ENCODE assay signal across 13 cellular contexts in the genomic region with DNA sequence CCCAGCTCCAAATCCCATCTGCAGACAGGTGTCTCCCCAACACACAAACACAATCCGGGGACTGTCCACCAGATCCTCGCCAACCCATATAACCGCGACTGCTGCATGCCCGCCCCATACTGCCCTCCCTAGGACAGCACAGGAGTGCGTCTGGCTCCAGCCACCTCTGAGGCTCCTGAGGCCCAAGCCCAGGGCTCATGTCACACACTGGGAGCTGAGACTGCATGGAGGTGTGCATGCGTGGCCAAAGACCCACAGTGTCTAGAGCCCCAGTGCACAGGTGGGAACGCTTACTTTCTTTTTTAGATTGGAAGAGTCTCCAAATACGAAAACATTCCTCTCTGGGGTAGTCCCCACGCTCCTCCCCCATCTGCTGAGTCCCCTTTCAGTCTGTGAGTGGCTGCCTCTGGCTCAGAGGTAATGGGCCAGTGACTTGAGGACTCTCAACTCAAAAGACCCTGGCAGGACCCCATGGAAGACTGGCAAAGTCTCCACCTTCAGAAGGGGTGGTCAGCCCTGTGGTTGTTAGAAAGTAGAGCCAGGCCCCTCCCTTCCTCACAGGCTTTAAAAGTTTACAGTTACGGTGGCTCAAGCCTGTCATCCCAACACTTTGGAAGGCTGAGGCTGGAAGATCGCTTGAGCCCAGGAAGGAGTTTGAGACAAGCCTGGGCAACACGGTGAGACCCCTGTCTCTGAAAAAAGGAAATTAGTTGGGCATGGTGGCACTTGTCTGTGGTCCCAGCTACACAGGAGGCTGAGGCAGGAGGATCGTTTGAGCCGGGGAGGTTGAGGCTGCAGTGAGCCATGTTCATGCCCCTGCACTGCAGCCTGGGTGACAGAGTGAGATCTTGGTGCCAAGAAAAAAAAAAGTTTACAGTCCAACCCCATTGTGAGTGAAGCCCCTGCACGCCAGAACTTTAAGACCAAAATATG. TPM values are rescaled to one million over a fixed set of nuclear protein-coding genes. Genes with fewer than 3 reads are reported as not detected.
DNase-seq lines count a peak whose midpoint lies in the region; ATAC-seq and TF ChIP-seq lines count a peak whose summit lies in the region.
"Had no signal": no experiment of that assay in that cellular context is flagged by ENCODE, and none has a peak within 500 bp of the region (broad histone marks: within the 10 kb centered on the region; RNA-seq: fewer than 3 reads in every experiment).

No MANE protein-coding gene starts in this region.

- intact Hi-C loops in testis (cut with DNase I; ENCODE audit: low total_unique reads), result no loop called here

- no peak for DNase-seq in activated T-cell treated with anti-CD3 and anti-CD28 coated beads, Interleukin-2, amount 50 U/mL, for 24 hours
- DNase-seq in activated T-cell treated with anti-CD3 and anti-CD28 coated beads for 4 hours (no peak), testis (no peak), hippocampal formation (lab: John Stamatoyannopoulos, UW) (no peak)
- DNase-seq in activated naive CD8-positive, alpha-beta T cell treated with anti-CD3 and anti-CD28 coated beads, Interleukin-2, amount 50 U/mL, for 24 hours, result no peak
- DNase-seq: KBM-7; left colon; NCI-H526 treated with DMSO at 0.1 percent for 48 hours; stimulated activated CD4-positive, alpha-beta T cell treated with anti-CD3 and anti-CD28 coated beads, Interleukin-15, amount 100 ng/mL, for 24 hours; T-helper 9 cell had no signal

- 76 to 77% methylated on average over 15 to 16 of the region's 16 CpGs for WGBS in testis, 2 donors

- H3K9ac ChIP-seq in muscle layer of colon (ENCODE audit: low read length), result peak overlapping the region; percentile 76

- H3K27ac Mint-ChIP-seq in activated T-cell treated with anti-CD3 and anti-CD28 coated beads, Interleukin-2, amount 50 U/mL, for 24 hours, result peak overlapping the region; percentile 88
- peak overlapping the region; percentile 68 for H3K27ac Mint-ChIP-seq in activated naive CD8-positive, alpha-beta T cell treated with anti-CD3 and anti-CD28 coated beads, Interleukin-2, amount 50 U/mL, for 24 hours

- H3K4me1 Mint-ChIP-seq in activated T-cell treated with anti-CD3 and anti-CD28 coated beads, Interleukin-2, amount 50 U/mL, for 24 hours (ENCODE audit: low read depth), result peaks cover 57% of the 10 kb centered on the region
- peaks cover 52% of the 10 kb centered on the region for H3K4me1 Mint-ChIP-seq in activated naive CD8-positive, alpha-beta T cell treated with anti-CD3 and anti-CD28 coated beads, Interleukin-2, amount 50 U/mL, for 24 hours

- H3K36me3 Mint-ChIP-seq in activated T-cell treated with anti-CD3 and anti-CD28 coated beads, Interleukin-2, amount 50 U/mL, for 24 hours (ENCODE audit: low read depth), result peaks cover 10% of the 10 kb centered on the region
- H3K36me3 Mint-ChIP-seq in activated naive CD8-positive, alpha-beta T cell treated with anti-CD3 and anti-CD28 coated beads, Interleukin-2, amount 50 U/mL, for 24 hours (ENCODE audit: low read depth), result no peaks in the 10 kb centered on the region

- peaks cover 14% of the 10 kb centered on the region for H3K27me3 Mint-ChIP-seq in activated T-cell treated with anti-CD3 and anti-CD28 coated beads, Interleukin-2, amount 50 U/mL, for 24 hours
- H3K27me3 Mint-ChIP-seq in activated naive CD8-positive, alpha-beta T cell treated with anti-CD3 and anti-CD28 coated beads, Interleukin-2, amount 50 U/mL, for 24 hours, result peaks cover 15% of the 10 kb centered on the region

- H3K4me1 ChIP-seq in muscle layer of colon (ENCODE audit: insufficient read depth, low read length) (peaks cover 57% of the 10 kb centered on the region), testis (peaks cover 24% of the 10 kb centered on the region)

- no peak for ATAC-seq in activated naive CD8-positive, alpha-beta T cell treated with anti-CD3 and anti-CD28 coated beads, Interleukin-2, amount 50 U/mL, for 24 hours
- ATAC-seq in GM18505 (IDR thresholded peaks at IDR 0.05; ENCODE audit: unreplicated experiment), result no peak
- ATAC-seq in GM19395 (IDR thresholded peaks at IDR 0.05; ENCODE audit: unreplicated experiment), result no peak
- ATAC-seq: left colon had no signal

- peaks cover 29% of the 10 kb centered on the region for H3K36me3 ChIP-seq in muscle layer of colon (ENCODE audit: insufficient read depth, low read length)
- no peaks in the 10 kb centered on the region for H3K36me3 ChIP-seq in testis (ENCODE audit: low read depth, missing control alignments)

- H3K4me3 ChIP-seq in muscle layer of colon (ENCODE audit: low read depth in 1 of 2, low read length in 2 of 2) (peak overlapping the region in 1 of 2 donors; percentile 74), testis (no peak overlapping the region)

- H3K4me3 Mint-ChIP-seq in activated T-cell treated with anti-CD3 and anti-CD28 coated beads, Interleukin-2, amount 50 U/mL, for 24 hours, result peak overlapping the region; percentile 10
- H3K4me3 Mint-ChIP-seq in activated naive CD8-positive, alpha-beta T cell treated with anti-CD3 and anti-CD28 coated beads, Interleukin-2, amount 50 U/mL, for 24 hours, result no peak overlapping the region

- H3K9me3 Mint-ChIP-seq in activated T-cell treated with anti-CD3 and anti-CD28 coated beads, Interleukin-2, amount 50 U/mL, for 24 hours, result no peaks in the 10 kb centered on the region
- H3K9me3 Mint-ChIP-seq in activated naive CD8-positive, alpha-beta T cell treated with anti-CD3 and anti-CD28 coated beads, Interleukin-2, amount 50 U/mL, for 24 hours, result no peaks in the 10 kb centered on the region

- peaks cover 0 to 5% of the 10 kb centered on the region in 2 donors for H3K27me3 ChIP-seq in muscle layer of colon (ENCODE audit: control insufficient read depth in 1 of 2, insufficient read depth in 2 of 2, low read length in 2 of 2)
- no peaks in the 10 kb centered on the region for H3K27me3 ChIP-seq in testis

- H3K27ac ChIP-seq in muscle layer of colon (ENCODE audit: low read depth, low read length) (no peak overlapping the region), testis (peak overlapping the region; percentile 97 to 98)

- TF ChIP-seq POLR2A in testis (IDR thresholded peaks at IDR 0.05) (no peak), GM18505 (IDR thresholded peaks at IDR 0.05; ENCODE audit: borderline replicate concordance, extremely low read depth, insufficient read depth, insufficient read length) (no peak)

- H3K9me3 ChIP-seq in muscle layer of colon (ENCODE audit: low read length) (no peaks in the 10 kb centered on the region), testis (no peaks in the 10 kb centered on the region)

- no peak for TF ChIP-seq CTCF in testis (IDR thresholded peaks at IDR 0.05)

RNA-seq across cellular contexts. Expression of a gene that starts 2.3 kb away (rescaled TPM):
- 10 to 100 TPM; 51.3 to 62.8 TPM for total RNA-seq in testis
- 25.7 TPM for polyA plus RNA-seq in testis (ENCODE audit: insufficient read depth, low read depth, low replicate concordance)

RNA-seq across cellular contexts. Expression of a gene that starts 53.1 kb away (rescaled TPM):
- 1 to 10 TPM; 3.5 to 5.2 TPM for total RNA-seq in testis
- 3.6 TPM for polyA plus RNA-seq in testis (ENCODE audit: insufficient read depth, low read depth, low replicate concordance)
- total RNA-seq: left colon had no signal
